17 cellular contexts compared by ENCODE assay signal in the genomic region with DNA sequence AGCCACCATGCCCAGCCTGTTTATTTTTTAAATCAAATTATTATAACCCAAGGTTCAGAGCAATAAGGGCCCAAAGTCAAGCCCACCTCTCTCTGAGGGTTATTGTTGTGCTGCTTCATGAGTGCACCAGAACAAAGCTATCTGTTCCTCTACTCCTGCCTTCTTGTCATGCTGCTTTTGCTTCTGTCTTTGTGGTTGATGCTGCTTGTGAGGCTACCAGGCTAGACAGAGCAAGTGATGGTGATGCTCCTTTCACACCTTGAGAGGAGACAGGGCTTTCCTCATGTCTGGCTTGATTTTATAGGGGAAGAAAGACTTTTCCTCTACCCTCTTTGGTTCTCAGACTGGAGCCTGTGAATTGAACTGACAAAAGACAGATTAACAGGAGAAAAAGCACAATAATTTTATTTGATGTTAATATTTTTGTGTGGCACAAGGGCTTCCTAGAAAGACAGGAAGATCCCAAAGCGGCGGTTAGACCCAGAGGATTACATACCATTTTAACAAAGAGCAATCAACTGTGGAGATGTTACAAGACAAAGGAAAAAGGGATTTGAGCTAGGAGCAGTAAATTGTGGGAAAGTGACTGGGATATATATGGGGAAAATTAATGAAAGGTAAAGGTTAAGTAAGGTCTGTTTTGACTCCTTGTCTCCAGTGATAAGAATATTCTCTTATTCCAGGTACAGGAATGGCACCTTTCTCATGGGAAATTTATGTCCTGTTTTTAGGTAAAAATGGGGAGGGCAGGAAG. TPM values are rescaled to one million over a fixed set of nuclear protein-coding genes. Genes with fewer than 3 reads are reported as not detected.
DNase-seq lines count a peak whose midpoint lies in the region; ATAC-seq and TF ChIP-seq lines count a peak whose summit lies in the region.
"Had no signal": no experiment of that assay in that cellular context is flagged by ENCODE, and none has a peak within 500 bp of the region (broad histone marks: within the 10 kb centered on the region; RNA-seq: fewer than 3 reads in every experiment).

No MANE protein-coding gene starts in this region.

- peak overlapping the region; percentile 90 for H3K27ac Mint-ChIP-seq in CD4-positive, alpha-beta T cell
- peak overlapping the region; percentile 17 for H3K27ac Mint-ChIP-seq in T-helper 2 cell treated with Interferon-gamma antibody and Interleukin-4, amounts not matched to agents 5 μg/mL and 100 μg/mL, for 36 hours
- H3K27ac Mint-ChIP-seq: activated CD4-positive, alpha-beta memory T cell treated with anti-CD3 and anti-CD28 coated beads, Interleukin-2, amount 10 ng/mL, durations not matched to agents 7 days and 5 days had no signal

- H3K9me3 Mint-ChIP-seq in CD4-positive, alpha-beta T cell: peaks cover 11% of the 10 kb centered on the region
- H3K9me3 Mint-ChIP-seq in T-helper 2 cell treated with Interferon-gamma antibody and Interleukin-4, amounts not matched to agents 5 μg/mL and 100 μg/mL, for 36 hours: peaks cover 27% of the 10 kb centered on the region
- H3K9me3 Mint-ChIP-seq: natural killer cell had no signal

- H3K4me1 ChIP-seq in foreskin keratinocyte: no peaks in the 10 kb centered on the region
- H3K4me1 ChIP-seq: HAP-1 had no signal

- no peak for DNase-seq in CD4-positive, alpha-beta T cell
- no peak for DNase-seq in T-helper 2 cell treated with Interferon-gamma antibody and Interleukin-4, amounts not matched to agents 5 μg/mL and 100 μg/mL, for 36 hours (ENCODE audit: low spot score)
- DNase-seq in NCI-H1436 treated with DMSO at 0.1 percent for 48 hours (lab: John Stamatoyannopoulos, UW) (no peak), DMS153 treated with DMSO at 0.1 percent for 48 hours (lab: John Stamatoyannopoulos, UW; ENCODE audit: unreplicated experiment) (no peak), foreskin keratinocyte (no peak), AG08395 (ENCODE audit: low spot score) (no peak)
- DNase-seq: activated CD4-positive, alpha-beta memory T cell treated with anti-CD3 and anti-CD28 coated beads, Interleukin-2, amount 10 ng/mL, durations not matched to agents 7 days and 5 days; activated gamma-delta T cell; BE2C; brain microvascular endothelial cell; natural killer cell; NCI-H2081 treated with DMSO at 0.1 percent for 48 hours; SHP77 treated with DMSO at 0.1 percent for 48 hours had no signal

- peaks cover 95% of the 10 kb centered on the region for H3K4me1 Mint-ChIP-seq in CD4-positive, alpha-beta T cell (ENCODE audit: low read depth)
- H3K4me1 Mint-ChIP-seq in T-helper 2 cell treated with Interferon-gamma antibody and Interleukin-4, amounts not matched to agents 5 μg/mL and 100 μg/mL, for 36 hours (ENCODE audit: low read depth): peaks cover 70% of the 10 kb centered on the region

- H3K27ac ChIP-seq in CD4-positive, alpha-beta T cell (ENCODE audit: low read depth, low read length): no peak overlapping the region
- H3K27ac ChIP-seq in foreskin keratinocyte: no peak overlapping the region
- H3K27ac ChIP-seq: brain microvascular endothelial cell had no signal

- POLR2A ChIA-PET in CD4-positive, alpha-beta T cell (lab: Charles Lee): no interaction called here

- ATAC-seq in CD4-positive, alpha-beta T cell (ENCODE audit: poor library complexity): peak; percentile 32
- ATAC-seq in GM18502 (IDR thresholded peaks at IDR 0.05; ENCODE audit: poor library complexity, unreplicated experiment) (peak; percentile 32), HG02623 (IDR thresholded peaks at IDR 0.05; ENCODE audit: unreplicated experiment) (peak; percentile 28), foreskin keratinocyte (no peak)

- peaks cover 15% of the 10 kb centered on the region for H3K36me3 Mint-ChIP-seq in CD4-positive, alpha-beta T cell (ENCODE audit: low read depth)
- H3K36me3 Mint-ChIP-seq in T-helper 2 cell treated with Interferon-gamma antibody and Interleukin-4, amounts not matched to agents 5 μg/mL and 100 μg/mL, for 36 hours (ENCODE audit: low read depth): peaks cover 33% of the 10 kb centered on the region
- H3K36me3 Mint-ChIP-seq: natural killer cell had no signal

- CTCF ChIA-PET in CD4-positive, alpha-beta T cell (lab: Charles Lee): interaction anchor here (2.0 kb wide), 1 partner anchor 44 kb away, joined by 5 read pairs; no protein-coding TSS in a partner anchor

- H3K4me3 Mint-ChIP-seq in CD4-positive, alpha-beta T cell: no peak overlapping the region
- H3K4me3 Mint-ChIP-seq in T-helper 2 cell treated with Interferon-gamma antibody and Interleukin-4, amounts not matched to agents 5 μg/mL and 100 μg/mL, for 36 hours: peak overlapping the region; percentile 17
- H3K4me3 Mint-ChIP-seq: activated CD4-positive, alpha-beta memory T cell treated with anti-CD3 and anti-CD28 coated beads, Interleukin-2, amount 10 ng/mL, durations not matched to agents 7 days and 5 days; natural killer cell had no signal

- peaks cover 5% of the 10 kb centered on the region for H3K9me3 ChIP-seq in CD4-positive, alpha-beta T cell (ENCODE audit: control insufficient read depth, low read length)

- TF ChIP-seq CTCF in CD4-positive, alpha-beta T cell (IDR thresholded peaks at IDR 0.05): no peak
- TF ChIP-seq CTCF in foreskin keratinocyte (conservative IDR thresholded peaks at IDR 0.05): no peak

- intact Hi-C loops in CD4-positive, alpha-beta T cell (cut with DNase I, micrococcal nuclease): no loop called here

- H3K27me3 Mint-ChIP-seq in CD4-positive, alpha-beta T cell: no peaks in the 10 kb centered on the region
- H3K27me3 Mint-ChIP-seq in T-helper 2 cell treated with Interferon-gamma antibody and Interleukin-4, amounts not matched to agents 5 μg/mL and 100 μg/mL, for 36 hours (ENCODE audit: low read depth): no peaks in the 10 kb centered on the region
- H3K27me3 Mint-ChIP-seq: activated CD4-positive, alpha-beta memory T cell treated with anti-CD3 and anti-CD28 coated beads, Interleukin-2, amount 10 ng/mL, durations not matched to agents 7 days and 5 days had no signal

- H3K27me3 ChIP-seq in CD4-positive, alpha-beta T cell (ENCODE audit: control insufficient read depth, insufficient read depth, low read length): no peaks in the 10 kb centered on the region
- no peaks in the 10 kb centered on the region for H3K27me3 ChIP-seq in foreskin keratinocyte
- H3K27me3 ChIP-seq: BE2C, brain microvascular endothelial cell had no signal

RNA-seq across cellular contexts. Expression of a gene that starts 4.4 kb away (rescaled TPM):
- under 1 TPM in 1 of 2 experiments, not detected in 1; 0.08 TPM for total RNA-seq in CD4-positive, alpha-beta T cell
- total RNA-seq in foreskin keratinocyte: not detected in 2 replicates
- not detected in 2 replicates for polyA plus RNA-seq in foreskin keratinocyte
- total RNA-seq: renal cortical epithelial cell had no signal
